ENCODE assay signal across 14 cellular contexts in the genomic region with DNA sequence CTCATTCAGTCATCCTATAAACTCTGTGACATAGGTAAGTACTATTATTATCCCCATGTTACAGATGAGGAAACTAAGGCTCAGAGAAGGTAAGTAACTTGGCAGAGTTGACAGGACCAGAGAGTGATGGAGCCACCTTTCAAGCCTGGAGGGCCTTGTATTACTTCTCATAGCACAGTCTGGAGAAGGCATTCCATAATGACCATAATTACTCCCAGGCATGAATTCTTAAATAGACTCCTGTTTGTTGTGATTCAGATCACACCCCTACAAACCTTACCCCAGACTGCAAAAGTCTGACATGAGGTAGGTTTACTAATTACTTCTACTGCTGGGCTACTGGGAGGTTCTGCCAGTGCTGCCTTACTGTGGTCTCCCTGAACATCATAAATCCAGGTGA.
DNase-seq lines count a peak whose midpoint lies in the region; ATAC-seq, FAIRE-seq and TF ChIP-seq lines count a peak whose summit lies in the region.
"Had no signal": no experiment of that assay in that cellular context is flagged by ENCODE, and none has a peak within 500 bp of the region (broad histone marks: within the 10 kb centered on the region; RNA-seq: fewer than 3 reads in every experiment).

No MANE protein-coding gene starts in this region.

- H3K27me3 Mint-ChIP-seq in CD4-positive, alpha-beta T cell = no peaks in the 10 kb centered on the region
- no peaks in the 10 kb centered on the region for H3K27me3 Mint-ChIP-seq in activated T-helper 1 cell treated with anti-CD3 and anti-CD28 coated beads, Interleukin-12 subunit alpha, Interleukin-12 subunit beta, Interleukin-2, Interleukin-4 antibody, amounts not matched to agents 30 ng/mL and 10 ng/mL and 1 ng/mL, durations not matched to agents 14 hours and 24 hours and 36 hours (ENCODE audit: insufficient read depth)
- H3K27me3 Mint-ChIP-seq in naive thymus-derived CD8-positive, alpha-beta T cell = no peaks in the 10 kb centered on the region
- peaks cover 2% of the 10 kb centered on the region for H3K27me3 Mint-ChIP-seq in GM23338 (ENCODE audit: insufficient read depth, low read depth, poor library complexity)

- no peak for TF ChIP-seq EP300 in stomach (IDR thresholded peaks at IDR 0.05)

- H3K36me3 ChIP-seq in stomach (peaks cover 6 to 58% (median 40%) of the 10 kb centered on the region in 4 donors), GM23338 (ENCODE audit: insufficient read depth) (no peaks in the 10 kb centered on the region)

- no peak overlapping the region for H3K4me3 ChIP-seq in stomach
- H3K4me3 ChIP-seq in GM23338 = no peak overlapping the region
- H3K4me3 ChIP-seq: BLaER1 treated with 17β-estradiol and CSF1 and Interleukin-3, amounts not matched to agents 10 nM and 100 nM; thyroid gland had no signal

- H2AFZ ChIP-seq in GM23338 = no peak overlapping the region

- H3K27ac Mint-ChIP-seq in CD4-positive, alpha-beta T cell = peak overlapping the region; percentile 95
- peak overlapping the region; percentile 47 for H3K27ac Mint-ChIP-seq in activated T-helper 1 cell treated with anti-CD3 and anti-CD28 coated beads, Interleukin-12 subunit alpha, Interleukin-12 subunit beta, Interleukin-2, Interleukin-4 antibody, amounts not matched to agents 30 ng/mL and 10 ng/mL and 1 ng/mL, durations not matched to agents 14 hours and 24 hours and 36 hours
- peak overlapping the region; percentile 88 to 98 (median 96) for H3K27ac Mint-ChIP-seq in naive thymus-derived CD8-positive, alpha-beta T cell
- H3K27ac Mint-ChIP-seq in GM23338 = no peak overlapping the region

- CTCF ChIA-PET in CD4-positive, alpha-beta T cell (lab: Charles Lee) = no interaction called here

- peaks cover 100% of the 10 kb centered on the region for H3K36me3 Mint-ChIP-seq in CD4-positive, alpha-beta T cell (ENCODE audit: low read depth)
- peaks cover 81% of the 10 kb centered on the region for H3K36me3 Mint-ChIP-seq in activated T-helper 1 cell treated with anti-CD3 and anti-CD28 coated beads, Interleukin-12 subunit alpha, Interleukin-12 subunit beta, Interleukin-2, Interleukin-4 antibody, amounts not matched to agents 30 ng/mL and 10 ng/mL and 1 ng/mL, durations not matched to agents 14 hours and 24 hours and 36 hours (ENCODE audit: low read depth)
- peaks cover 17 to 94% (median 76%) of the 10 kb centered on the region in 3 donors for H3K36me3 Mint-ChIP-seq in naive thymus-derived CD8-positive, alpha-beta T cell
- no peaks in the 10 kb centered on the region for H3K36me3 Mint-ChIP-seq in GM23338 (ENCODE audit: low read depth)

- no peak overlapping the region for H3K4me2 ChIP-seq in GM23338

- 0 out of 2 replicates have a peak, but pooled peaks have one; percentile 23 for TF ChIP-seq POLR2A in GM12892 (IDR thresholded peaks at IDR 0.05; ENCODE audit: low read depth, low read length)
- TF ChIP-seq POLR2A in stomach (IDR thresholded peaks at IDR 0.05) = no peak

- TF ChIP-seq CTCF in CD4-positive, alpha-beta T cell (IDR thresholded peaks at IDR 0.05) = no peak
- TF ChIP-seq CTCF in stomach (IDR thresholded peaks at IDR 0.05) = no peak
- no peak for TF ChIP-seq CTCF in GM23338 (conservative IDR thresholded peaks at IDR 0.05; ENCODE audit: low read depth in 2 of 2)

- peaks cover 1% of the 10 kb centered on the region for H3K9me3 Mint-ChIP-seq in CD4-positive, alpha-beta T cell
- H3K9me3 Mint-ChIP-seq in activated T-helper 1 cell treated with anti-CD3 and anti-CD28 coated beads, Interleukin-12 subunit alpha, Interleukin-12 subunit beta, Interleukin-2, Interleukin-4 antibody, amounts not matched to agents 30 ng/mL and 10 ng/mL and 1 ng/mL, durations not matched to agents 14 hours and 24 hours and 36 hours = peaks cover 2% of the 10 kb centered on the region
- H3K9me3 Mint-ChIP-seq in naive thymus-derived CD8-positive, alpha-beta T cell = peaks cover 0 to 2% (median 0%) of the 10 kb centered on the region in 9 donors
- no peaks in the 10 kb centered on the region; the same call in 2 of the 3 replicates for H3K9me3 Mint-ChIP-seq in GM23338

- H3K27me3 ChIP-seq in CD4-positive, alpha-beta T cell (ENCODE audit: control insufficient read depth, insufficient read depth, low read length) = no peaks in the 10 kb centered on the region
- no peaks in the 10 kb centered on the region for H3K27me3 ChIP-seq in stomach
- H3K27me3 ChIP-seq in GM23338 (ENCODE audit: insufficient read depth) = no peaks in the 10 kb centered on the region
- H3K27me3 ChIP-seq: BLaER1 treated with 17β-estradiol and CSF1 and Interleukin-3, amounts not matched to agents 10 nM and 100 nM; thyroid gland had no signal

- no peak for DNase-seq in CD4-positive, alpha-beta T cell
- DNase-seq in GM12892 (ENCODE audit: insufficient read length) = no peak
- DNase-seq in activated T-helper 1 cell treated with anti-CD3 and anti-CD28 coated beads, Interleukin-12 subunit alpha, Interleukin-12 subunit beta, Interleukin-2, Interleukin-4 antibody, amounts not matched to agents 30 ng/mL and 10 ng/mL and 1 ng/mL, durations not matched to agents 14 hours and 24 hours and 36 hours (ENCODE audit: low spot score) = no peak
- no peak for DNase-seq in naive thymus-derived CD8-positive, alpha-beta T cell
- DNase-seq in stomach = no peak
- no peak for DNase-seq in GM23338 (ENCODE audit: low spot score)
- no peak for DNase-seq in G401 (ENCODE audit: low spot score)
- no peak for DNase-seq in GDM1 (lab: John Stamatoyannopoulos, UW)
- DNase-seq: central memory CD4-positive, alpha-beta T cell; NCI-H1694 treated with DMSO at 0.1 percent for 48 hours; retina; thyroid gland had no signal

- POLR2A ChIA-PET in CD4-positive, alpha-beta T cell (lab: Charles Lee) = no interaction called here
- POLR2A ChIA-PET in naive thymus-derived CD8-positive, alpha-beta T cell (lab: Charles Lee) = interaction anchor here (1.1 kb wide), 1 partner anchor 49 kb away, joined by 3 read pairs; no protein-coding TSS in a partner anchor

- H3F3A ChIP-seq in GM23338 (replicated peaks; ENCODE audit: low read depth) = no peaks in the 10 kb centered on the region

- no peaks in the 10 kb centered on the region for H3K9me3 ChIP-seq in CD4-positive, alpha-beta T cell (ENCODE audit: control insufficient read depth, low read length)
- H3K9me3 ChIP-seq in stomach = no peaks in the 10 kb centered on the region
- H3K9me3 ChIP-seq: BLaER1 treated with 17β-estradiol and CSF1 and Interleukin-3, amounts not matched to agents 10 nM and 100 nM; thyroid gland had no signal

- no peak for ATAC-seq in CD4-positive, alpha-beta T cell (ENCODE audit: poor library complexity)
- ATAC-seq in naive thymus-derived CD8-positive, alpha-beta T cell = no peak
- ATAC-seq in GM23338 = no peak
- ATAC-seq: left lobe of liver had no signal

- H3K4me1 Mint-ChIP-seq in CD4-positive, alpha-beta T cell (ENCODE audit: low read depth) = peaks cover 90% of the 10 kb centered on the region
- H3K4me1 Mint-ChIP-seq in activated T-helper 1 cell treated with anti-CD3 and anti-CD28 coated beads, Interleukin-12 subunit alpha, Interleukin-12 subunit beta, Interleukin-2, Interleukin-4 antibody, amounts not matched to agents 30 ng/mL and 10 ng/mL and 1 ng/mL, durations not matched to agents 14 hours and 24 hours and 36 hours (ENCODE audit: low read depth) = peaks cover 49% of the 10 kb centered on the region
- peaks cover 30 to 84% (median 73%) of the 10 kb centered on the region in 4 donors for H3K4me1 Mint-ChIP-seq in naive thymus-derived CD8-positive, alpha-beta T cell
- peaks cover 29% of the 10 kb centered on the region for H3K4me1 Mint-ChIP-seq in GM23338

- H3K4me3 Mint-ChIP-seq in CD4-positive, alpha-beta T cell = peak overlapping the region; percentile 17
- no peak overlapping the region for H3K4me3 Mint-ChIP-seq in activated T-helper 1 cell treated with anti-CD3 and anti-CD28 coated beads, Interleukin-12 subunit alpha, Interleukin-12 subunit beta, Interleukin-2, Interleukin-4 antibody, amounts not matched to agents 30 ng/mL and 10 ng/mL and 1 ng/mL, durations not matched to agents 14 hours and 24 hours and 36 hours
- peak overlapping the region in 4 of 10 donors; percentile 44 to 66 (median 56) for H3K4me3 Mint-ChIP-seq in naive thymus-derived CD8-positive, alpha-beta T cell
- no peak overlapping the region for H3K4me3 Mint-ChIP-seq in GM23338

- in situ Hi-C loops in G401 (cut with HindIII; ENCODE audit: low sequenced_read_pairs) = no loop called here

- H3K27ac ChIP-seq in CD4-positive, alpha-beta T cell (ENCODE audit: low read depth, low read length) = peak overlapping the region; percentile 59
- H3K27ac ChIP-seq in stomach (peak overlapping the region in 1 of 5 donors; percentile 55), GM23338 (ENCODE audit: low read depth) (no peak overlapping the region)

- intact Hi-C loops in CD4-positive, alpha-beta T cell (cut with DNase I, micrococcal nuclease) = loop anchor here in 1 of 2 experiments (2.0 to 10.0 kb wide), 5 partner anchors 15 to 89 kb away; no protein-coding TSS in a partner anchor
- intact Hi-C loops in activated T-helper 1 cell treated with anti-CD3 and anti-CD28 coated beads, Interleukin-12 subunit alpha, Interleukin-12 subunit beta, Interleukin-2, Interleukin-4 antibody, amounts not matched to agents 30 ng/mL and 10 ng/mL and 1 ng/mL, durations not matched to agents 14 hours and 24 hours and 36 hours (cut with micrococcal nuclease) = loop anchor here (5.0 kb wide), 1 partner anchor 176 kb away; no protein-coding TSS in a partner anchor
- intact Hi-C loops in stomach (cut with DNase I; ENCODE audit: low total_unique reads) = no loop called here

- no peaks in the 10 kb centered on the region for H3K79me2 ChIP-seq in GM23338 (replicated peaks; ENCODE audit: insufficient read depth)

- H4K20me1 ChIP-seq in GM23338 (replicated peaks; ENCODE audit: insufficient read depth) = no peaks in the 10 kb centered on the region

- H3K9me2 ChIP-seq in GM23338 (ENCODE audit: insufficient read depth) = peaks cover 12% of the 10 kb centered on the region; the same call in 1 of the 2 replicates

- FAIRE-seq in GM12892 (lab: Jason Lieb, UNC) = no peak

- H3K4me1 ChIP-seq in stomach = peaks cover 0 to 67% (median 30%) of the 10 kb centered on the region in 4 donors
- H3K4me1 ChIP-seq in GM23338 (ENCODE audit: insufficient read depth) = peaks cover 20% of the 10 kb centered on the region

TF ChIP-seq in GM23338, 12 proteins besides CTCF, POLR2A, EP300 and RAD21 (continues in another document):
- no peak for TF ChIP-seq CREB1 (CRISPR knock-in tag; IDR thresholded peaks at IDR 0.05; ENCODE audit: low read depth)
- TF ChIP-seq EZH2phosphoT487 (IDR thresholded peaks at IDR 0.05; ENCODE audit: unreplicated experiment) = no peak
- TF ChIP-seq JUNB (IDR thresholded peaks at IDR 0.05; ENCODE audit: unreplicated experiment) = no peak
- TF ChIP-seq EZH2 (IDR thresholded peaks at IDR 0.05; ENCODE audit: low read depth, unreplicated experiment) = no peak
- TF ChIP-seq, protein P1, sequence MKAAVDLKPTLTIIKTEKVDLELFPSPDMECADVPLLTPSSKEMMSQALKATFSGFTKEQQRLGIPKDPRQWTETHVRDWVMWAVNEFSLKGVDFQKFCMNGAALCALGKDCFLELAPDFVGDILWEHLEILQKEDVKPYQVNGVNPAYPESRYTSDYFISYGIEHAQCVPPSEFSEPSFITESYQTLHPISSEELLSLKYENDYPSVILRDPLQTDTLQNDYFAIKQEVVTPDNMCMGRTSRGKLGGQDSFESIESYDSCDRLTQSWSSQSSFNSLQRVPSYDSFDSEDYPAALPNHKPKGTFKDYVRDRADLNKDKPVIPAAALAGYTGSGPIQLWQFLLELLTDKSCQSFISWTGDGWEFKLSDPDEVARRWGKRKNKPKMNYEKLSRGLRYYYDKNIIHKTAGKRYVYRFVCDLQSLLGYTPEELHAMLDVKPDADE (IDR thresholded peaks at IDR 0.05) = no peak
